ENCODE assay signal across 7 cellular contexts in the genomic region with DNA sequence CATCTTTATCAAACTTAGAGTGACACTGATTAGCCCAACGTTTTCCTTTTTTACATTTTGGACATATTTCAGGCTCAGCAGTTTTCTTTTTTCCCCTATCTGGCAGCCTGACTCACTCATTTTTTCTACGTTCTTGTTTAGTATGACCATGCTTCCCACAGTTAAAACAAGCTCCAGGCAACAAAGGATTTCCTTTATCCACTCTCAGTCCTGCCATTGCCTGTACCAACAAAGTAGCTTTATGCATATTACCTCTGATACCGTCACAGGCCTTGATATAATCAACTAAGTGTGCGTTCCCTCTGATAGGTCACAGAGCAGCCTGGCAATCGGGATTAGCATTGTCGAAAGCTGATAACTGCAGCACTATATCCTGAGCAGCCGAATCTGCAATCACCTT. TPM values are rescaled to one million over a fixed set of nuclear protein-coding genes. Genes with fewer than 3 reads are reported as not detected.
DNase-seq lines count a peak whose midpoint lies in the region; FAIRE-seq and TF ChIP-seq lines count a peak whose summit lies in the region.
"Not testable (repeated sequence)": the region's sequence is repeated elsewhere in the genome, so short reads cannot be mapped to it uniquely, and the experiment has no call there.

No MANE protein-coding gene starts in this region.

- not testable (repeated sequence) for H2AFZ ChIP-seq in astrocyte (ENCODE audit: low read depth, low read length)

- H3K4me1 ChIP-seq in astrocyte (ENCODE audit: insufficient read depth, low read length); endodermal cell (ENCODE audit: control insufficient read depth, insufficient read depth, low read length): not testable (repeated sequence)
- H3K4me1 ChIP-seq in spleen = peaks cover 0 to 13% (median 2%) of the 10 kb centered on the region in 6 donors

- H4K20me1 ChIP-seq in astrocyte (ENCODE audit: insufficient read depth, low read length) = not testable (repeated sequence)

- H3K36me3 Mint-ChIP-seq in astrocyte (ENCODE audit: low read depth, unreplicated experiment) (peaks cover 37% of the 10 kb centered on the region), endodermal cell (ENCODE audit: low read depth) (peaks cover 93% of the 10 kb centered on the region)

- TF ChIP-seq POLR2A in spleen (IDR thresholded peaks at IDR 0.05) = not testable (repeated sequence)

- not testable (repeated sequence) for TF ChIP-seq CTCF in astrocyte (IDR thresholded peaks at IDR 0.05; ENCODE audit: insufficient read depth, low read depth, low read length); bronchial epithelial cell (IDR thresholded peaks at IDR 0.05; ENCODE audit: insufficient read depth, low read length, severe bottlenecking); endodermal cell (conservative IDR thresholded peaks at IDR 0.05); spleen (IDR thresholded peaks at IDR 0.05 in 8 of 11, conservative IDR thresholded peaks at IDR 0.05 in 3 of 11)

- not testable (repeated sequence) for H3K9me3 ChIP-seq in astrocyte (ENCODE audit: insufficient read depth, low read depth, low read length); spleen
- peaks cover 72% of the 10 kb centered on the region for H3K9me3 ChIP-seq in endodermal cell (ENCODE audit: control insufficient read depth, low read length)

- H3K27me3 ChIP-seq in astrocyte (ENCODE audit: insufficient read depth, low read length); bronchial epithelial cell (ENCODE audit: control insufficient read depth, insufficient read depth, low read length); endodermal cell (ENCODE audit: control insufficient read depth, insufficient read depth, low read length, poor library complexity, severe bottlenecking); spleen (replicated peaks in 1 of 7): not testable (repeated sequence)

- intact Hi-C loops in spleen (cut with DNase I; ENCODE audit: low total_unique reads) = not testable (repeated sequence)

- H3K4me2 ChIP-seq in astrocyte (ENCODE audit: low read length) = peak overlapping the region; percentile 38

- not testable (repeated sequence) for H3K36me3 ChIP-seq in astrocyte (ENCODE audit: insufficient read depth, low read length); bronchial epithelial cell (ENCODE audit: control insufficient read depth, insufficient read depth, low read length)
- H3K36me3 ChIP-seq in endodermal cell (ENCODE audit: control insufficient read depth, insufficient read depth, low read length) (peaks cover 75% of the 10 kb centered on the region), spleen (peaks cover 0 to 65% (median 18%) of the 10 kb centered on the region in 6 donors)

- H3K4me1 Mint-ChIP-seq in astrocyte (ENCODE audit: low read depth, unreplicated experiment) = peaks cover 10% of the 10 kb centered on the region
- not testable (repeated sequence) for H3K4me1 Mint-ChIP-seq in endodermal cell

- H3K4me3 ChIP-seq in astrocyte (ENCODE audit: insufficient read depth, low read depth, low read length); bronchial epithelial cell (ENCODE audit: low read depth, low read length); spleen: not testable (repeated sequence)
- H3K4me3 ChIP-seq in endodermal cell (ENCODE audit: low read length) = peak overlapping the region; percentile 73

- H3K27me3 Mint-ChIP-seq in astrocyte (ENCODE audit: low read depth, unreplicated experiment); endodermal cell (ENCODE audit: insufficient read depth): not testable (repeated sequence)

- not testable (repeated sequence) for H3K27ac Mint-ChIP-seq in astrocyte (ENCODE audit: unreplicated experiment); endodermal cell

- H3K9me3 Mint-ChIP-seq in astrocyte (ENCODE audit: unreplicated experiment) = not testable (repeated sequence)
- peaks cover 81% of the 10 kb centered on the region for H3K9me3 Mint-ChIP-seq in endodermal cell

- in situ Hi-C loops in SK-MEL-5 (cut with HindIII; ENCODE audit: low pct_unique_long_range_greater_than_20kb, low sequenced_read_pairs) = not testable (repeated sequence)

- H3K9ac ChIP-seq in astrocyte (ENCODE audit: low read length); endodermal cell (ENCODE audit: extremely low read depth, low read length, poor library complexity, severe bottlenecking): not testable (repeated sequence)

- DNase-seq in COLO829 (ENCODE audit: low spot score) (peak; percentile 12), SK-MEL-5 (ENCODE audit: low read depth, low spot score) (peak; percentile 48), bronchial epithelial cell (ENCODE audit: low read depth) (peak; percentile 22), foreskin melanocyte (peak; percentile 73)
- DNase-seq in astrocyte (ENCODE audit: low read depth); endodermal cell; spleen: not testable (repeated sequence)

- not testable (repeated sequence) for FAIRE-seq in astrocyte (lab: Jason Lieb, UNC); bronchial epithelial cell (lab: Jason Lieb, UNC)

- not testable (repeated sequence) for H3K4me3 Mint-ChIP-seq in astrocyte (ENCODE audit: unreplicated experiment); endodermal cell

- H3K27ac ChIP-seq in astrocyte (ENCODE audit: low read depth, low read length); endodermal cell (ENCODE audit: low read depth, low read length): not testable (repeated sequence)
- H3K27ac ChIP-seq in spleen = peak overlapping the region in 5 of 8 donors; percentile 32 to 68 (median 52)

- 93 to 95% methylated on average over 6 to 7 of the region's 7 CpGs for WGBS in endodermal cell (ENCODE audit: insufficient coverage in 1 of 2, insufficient read length in 1 of 2), 2 experiments
- 78 to 91% (median 83%) methylated on average over 7 of the region's 7 CpGs for WGBS in spleen, 5 donors

- not testable (repeated sequence) for H3K79me2 ChIP-seq in astrocyte (ENCODE audit: insufficient read depth, low read length)

RNA-seq across cellular contexts. Expression of gene LPCAT1, which starts 59.7 kb away (rescaled TPM):
- 47.5 and 50.6 TPM in 2 replicates for total RNA-seq in SK-MEL-5 (2014; rRNA removed; shearing (Covaris generic))
- 79.3 and 98.1 TPM in 2 replicates for polyA plus RNA-seq in SK-MEL-5 (2015; cell fraction: cytosol; rRNA removed)
- polyA plus RNA-seq in SK-MEL-5 (2015; cell fraction: nucleus; rRNA removed) = 114 and 171 TPM in 2 replicates
- total RNA-seq in astrocyte = 35.7 and 41.9 TPM in 2 replicates
- 18.8 and 25.3 TPM in 2 replicates for total RNA-seq in bronchial epithelial cell
- 100 to 1,000 TPM in 1 of 2 donors, 10 to 100 TPM in 1; 78.5 to 124 TPM for total RNA-seq in endodermal cell
- polyA plus RNA-seq in endodermal cell (2013, experiment 1 of 2) = 72.3 TPM
- 67.4 TPM for polyA plus RNA-seq in endodermal cell (2013, experiment 2 of 2)
- 100 to 1,000 TPM; 126 to 322 (median 223) TPM for total RNA-seq in spleen
- 100 to 1,000 TPM in 1 of 3 donors, 10 to 100 TPM in 2; 52.2 to 123 (median 94.8) TPM for polyA plus RNA-seq in spleen
